17 cellular contexts compared by ENCODE assay signal in genomic region chr6:48176909-48177308, GRCh38.
A peak's percentile ranks its signal among the peaks of the same experiment; 100 is the strongest.
DNase-seq lines count a peak whose midpoint lies in the region; ATAC-seq and TF ChIP-seq lines count a peak whose summit lies in the region.
"Had no signal": no experiment of that assay in that cellular context is flagged by ENCODE, and none has a peak within 500 bp of the region (broad histone marks: within the 10 kb centered on the region; RNA-seq: fewer than 3 reads in every experiment).

No MANE protein-coding gene starts in this region.

- H3K9me2 ChIP-seq in Karpas-422 (replicated peaks; ENCODE audit: insufficient read depth, low read length), result no peaks in the 10 kb centered on the region

- H3K79me2 ChIP-seq in ACC112 (ENCODE audit: control insufficient read depth, insufficient read depth, low read length, unreplicated experiment) (no peaks in the 10 kb centered on the region), Karpas-422 (ENCODE audit: low read length) (no peaks in the 10 kb centered on the region)

- no peak overlapping the region for H3K4me2 ChIP-seq in Karpas-422 (ENCODE audit: low read depth, low read length, poor library complexity, severe bottlenecking)

- peak; percentile 48 for DNase-seq in fibroblast of the aortic adventitia (ENCODE audit: low read depth)
- no peak for DNase-seq in Karpas-422
- DNase-seq in H4 (ENCODE audit: low spot score), result no peak
- DNase-seq in vagina (ENCODE audit: extremely low spot score in 2 of 2), result no peak
- DNase-seq: 8988T; CD4-positive, alpha-beta T cell; DMS153; DMS79; GDM1; GOT3; H9 had no signal

- no peak overlapping the region for H3K9ac ChIP-seq in Karpas-422 (ENCODE audit: low read length)

- H2AFZ ChIP-seq in ACC112 (ENCODE audit: low read length, unreplicated experiment) (peak overlapping the region; percentile 19), Karpas-422 (ENCODE audit: low read length) (no peak overlapping the region)

- peak; percentile 31; the same call in 1 of the 3 replicates for ATAC-seq in SK-N-SH treated with all-trans-retinoic acid at 6 μM for 48 hours
- ATAC-seq: HepG2 had no signal

- peaks cover 13% of the 10 kb centered on the region for H3K4me1 Mint-ChIP-seq in nephron
- H3K4me1 Mint-ChIP-seq: H9, IgD-negative memory B cell had no signal

- no peak overlapping the region for H3K4me3 Mint-ChIP-seq in nephron
- H3K4me3 Mint-ChIP-seq: CD4-positive, alpha-beta T cell; H9; IgD-negative memory B cell had no signal

- H3K9me3 Mint-ChIP-seq in nephron, result no peaks in the 10 kb centered on the region
- H3K9me3 Mint-ChIP-seq: CD4-positive, alpha-beta T cell; H9 had no signal

- H3K36me3 ChIP-seq in ACC112 (ENCODE audit: insufficient read depth, low read length) (no peaks in the 10 kb centered on the region), Karpas-422 (ENCODE audit: insufficient read depth, low read length) (no peaks in the 10 kb centered on the region), vagina (no peaks in the 10 kb centered on the region)

- H3K27ac Mint-ChIP-seq in nephron, result peak overlapping the region in 2 of 3 experiments; percentile 7 to 76
- H3K27ac Mint-ChIP-seq: CD4-positive, alpha-beta T cell; H9; IgD-negative memory B cell had no signal

- TF ChIP-seq CTCF in fibroblast of the aortic adventitia (IDR thresholded peaks at IDR 0.05; ENCODE audit: insufficient read depth, low read length) (no peak), nephron (IDR thresholded peaks at IDR 0.05; ENCODE audit: unreplicated experiment in 3 of 3) (no peak), vagina (IDR thresholded peaks at IDR 0.05) (no peak)

- H3K27me3 ChIP-seq in ACC112 (ENCODE audit: insufficient read depth, low read length) (no peaks in the 10 kb centered on the region), Karpas-422 (ENCODE audit: low read length) (no peaks in the 10 kb centered on the region), vagina (no peaks in the 10 kb centered on the region)

- TF ChIP-seq POLR2A in vagina (IDR thresholded peaks at IDR 0.05), result no peak

- intact Hi-C loops in vagina (cut with DNase I), result no loop called here

- H3K36me3 Mint-ChIP-seq in nephron (ENCODE audit: low read depth), result no peaks in the 10 kb centered on the region
- H3K36me3 Mint-ChIP-seq: IgD-negative memory B cell had no signal

- peaks cover 15% of the 10 kb centered on the region for H3K4me1 ChIP-seq in ACC112 (ENCODE audit: control insufficient read depth, insufficient read depth, low read length, unreplicated experiment)
- no peaks in the 10 kb centered on the region for H3K4me1 ChIP-seq in Karpas-422 (ENCODE audit: low read length)
- H3K4me1 ChIP-seq in vagina, result no peaks in the 10 kb centered on the region

- peak overlapping the region; percentile 51 for H3K4me3 ChIP-seq in ACC112 (ENCODE audit: low read depth, low read length)
- H3K4me3 ChIP-seq in fibroblast of the aortic adventitia (ENCODE audit: low read depth, low read length), result no peak overlapping the region
- H3K4me3 ChIP-seq in Karpas-422 (ENCODE audit: low read length), result no peak overlapping the region
- H3K4me3 ChIP-seq in vagina, result no peak overlapping the region

- H3K9me3 ChIP-seq in Karpas-422 (ENCODE audit: low read length), result no peaks in the 10 kb centered on the region
- H3K9me3 ChIP-seq in vagina, result no peaks in the 10 kb centered on the region

- no peaks in the 10 kb centered on the region for H3K27me3 Mint-ChIP-seq in nephron (ENCODE audit: low read depth)
- H3K27me3 Mint-ChIP-seq: CD4-positive, alpha-beta T cell; IgD-negative memory B cell had no signal

- H4K20me1 ChIP-seq in Karpas-422 (ENCODE audit: insufficient read depth, low read depth, low read length), result no peaks in the 10 kb centered on the region

- H3K27ac ChIP-seq in ACC112 (ENCODE audit: low read depth, low read length) (peak overlapping the region; percentile 32), Karpas-422 (ENCODE audit: low read length) (no peak overlapping the region), vagina (no peak overlapping the region)
- H3K27ac ChIP-seq: C4-2B had no signal

TF ChIP-seq in SK-N-SH treated with all-trans-retinoic acid at 6 μM for 48 hours, 23 proteins besides CTCF, POLR2A, EP300 and RAD21:
- 0 out of 2 replicates have a peak, but pooled peaks have one; percentile 27 for TF ChIP-seq ISL1 (CRISPR knock-in tag; IDR thresholded peaks at IDR 0.05)
- no peak for TF ChIP-seq ARNTL (CRISPR knock-in tag; IDR thresholded peaks at IDR 0.05; ENCODE audit: borderline replicate concordance, low read depth)
